In genomic region chr1:31062162-31062866, GRCh38 we compare ENCODE assay signal across 8 cellular contexts. TPM values are rescaled to one million over a fixed set of nuclear protein-coding genes. Genes with fewer than 3 reads are reported as not detected.
DNase-seq lines count a peak whose midpoint lies in the region; ATAC-seq and TF ChIP-seq lines count a peak whose summit lies in the region.
"Not testable (repeated sequence)": the region's sequence is repeated elsewhere in the genome, so short reads cannot be mapped to it uniquely, and the experiment has no call there.

No MANE protein-coding gene starts in this region.

- H3K4me3 ChIP-seq in CD8-positive, alpha-beta memory T cell (ENCODE audit: low read length): not testable (repeated sequence)
- H3K4me3 ChIP-seq in HUES6 (ENCODE audit: low read depth, low read length): peak overlapping the region; percentile 99
- peak overlapping the region; percentile 88 for H3K4me3 ChIP-seq in hepatocyte

- not testable (repeated sequence) for H2AFZ ChIP-seq in hepatocyte

- H3K27ac ChIP-seq in CD8-positive, alpha-beta memory T cell (ENCODE audit: low read depth, low read length): not testable (repeated sequence)
- 0 out of 2 replicates have a peak overlapping the region, but pooled peaks have one; percentile 5 for H3K27ac ChIP-seq in HUES6 (ENCODE audit: low read depth, low read length)
- H3K27ac ChIP-seq in hepatocyte: peak overlapping the region; percentile 100

- intact Hi-C loops in activated CD4-positive, alpha-beta T cell treated with anti-CD3 and anti-CD28 coated beads for 36 hours (cut with DNase I, micrococcal nuclease): loop anchor here (5.0 to 10.0 kb wide), 5 partner anchors 35 to 1828 kb away; partner anchors contain the start of genes ADGRB2 (in 1 of the 2), LAPTM5 (in 1 of the 2), MECR (in 1 of the 2) and PTPRU (in 1 of the 2)
- intact Hi-C loops in natural killer cell (cut with micrococcal nuclease): loop anchor here (10.0 kb wide), 2 partner anchors 48 to 88 kb away; no protein-coding TSS in a partner anchor

- peaks cover 59% of the 10 kb centered on the region for H3K4me1 ChIP-seq in CD8-positive, alpha-beta memory T cell (ENCODE audit: insufficient read depth, low read length)
- not testable (repeated sequence) for H3K4me1 ChIP-seq in HUES6 (ENCODE audit: control insufficient read depth, insufficient read depth, low read length)
- peaks cover 22% of the 10 kb centered on the region for H3K4me1 ChIP-seq in hepatocyte (ENCODE audit: insufficient read depth)

- WGBS in hepatocyte (ENCODE audit: low lambda C conversion rate, missing lambda C conversion rate): 54% methylated on average over 14 of the region's 14 CpGs

- ATAC-seq in activated CD4-positive, alpha-beta T cell treated with anti-CD3 and anti-CD28 coated beads for 36 hours; natural killer cell; stimulated activated naive B cell treated with anti-CD40 and anti-IgM and Interleukin-4, amounts not matched to agents 10 μg/mL and 1 μg/mL and 100 μg/mL, for 72 hours (replicated peaks): not testable (repeated sequence)

- H4K20me1 ChIP-seq in hepatocyte (ENCODE audit: insufficient read depth, poor library complexity, severe bottlenecking): peaks cover 68% of the 10 kb centered on the region

- H3K4me3 Mint-ChIP-seq in CD8-positive, alpha-beta memory T cell: peak overlapping the region; percentile 94 to 99 (median 97)
- H3K4me3 Mint-ChIP-seq in activated CD4-positive, alpha-beta T cell treated with anti-CD3 and anti-CD28 coated beads for 36 hours: peak overlapping the region; percentile 92
- H3K4me3 Mint-ChIP-seq in brain: peak overlapping the region; percentile 97 to 100 (median 99)
- peak overlapping the region; percentile 95 for H3K4me3 Mint-ChIP-seq in natural killer cell
- H3K4me3 Mint-ChIP-seq in stimulated activated naive B cell treated with anti-CD40 and anti-IgM and Interleukin-4, amounts not matched to agents 10 μg/mL and 1 μg/mL and 100 μg/mL, for 72 hours: peak overlapping the region; percentile 94 to 99

- peak overlapping the region; percentile 84 for H3K4me2 ChIP-seq in hepatocyte

- DNase-seq in CD8-positive, alpha-beta memory T cell; activated CD4-positive, alpha-beta T cell treated with anti-CD3 and anti-CD28 coated beads for 36 hours; natural killer cell; stimulated activated naive B cell treated with anti-CD40 and anti-IgM and Interleukin-4, amounts not matched to agents 10 μg/mL and 1 μg/mL and 100 μg/mL, for 72 hours: not testable (repeated sequence)
- DNase-seq in NCI-H510A (lab: John Stamatoyannopoulos, UW) (peak; percentile 40), hepatocyte (ENCODE audit: low spot score) (peak; percentile 51)

- peaks cover 10% of the 10 kb centered on the region for H3K36me3 ChIP-seq in CD8-positive, alpha-beta memory T cell (ENCODE audit: insufficient read depth, low read length)
- peaks cover 24% of the 10 kb centered on the region for H3K36me3 ChIP-seq in HUES6 (ENCODE audit: control insufficient read depth, insufficient read depth, low read length)
- not testable (repeated sequence) for H3K36me3 ChIP-seq in hepatocyte (replicated peaks; ENCODE audit: insufficient read depth, low read depth)

- peaks cover 49 to 71% (median 67%) of the 10 kb centered on the region in 3 donors for H3K4me1 Mint-ChIP-seq in CD8-positive, alpha-beta memory T cell
- peaks cover 47% of the 10 kb centered on the region for H3K4me1 Mint-ChIP-seq in activated CD4-positive, alpha-beta T cell treated with anti-CD3 and anti-CD28 coated beads for 36 hours
- H3K4me1 Mint-ChIP-seq in brain (peaks cover 66% of the 10 kb centered on the region), natural killer cell (peaks cover 63 to 65% of the 10 kb centered on the region in 2 donors)
- H3K4me1 Mint-ChIP-seq in stimulated activated naive B cell treated with anti-CD40 and anti-IgM and Interleukin-4, amounts not matched to agents 10 μg/mL and 1 μg/mL and 100 μg/mL, for 72 hours: peaks cover 10 to 41% of the 10 kb centered on the region in 2 donors

- H3K9me2 ChIP-seq in hepatocyte (replicated peaks; ENCODE audit: insufficient read depth): not testable (repeated sequence)

- H3K36me3 Mint-ChIP-seq in CD8-positive, alpha-beta memory T cell: peaks cover 4 to 45% (median 12%) of the 10 kb centered on the region in 3 donors
- peaks cover 49% of the 10 kb centered on the region for H3K36me3 Mint-ChIP-seq in activated CD4-positive, alpha-beta T cell treated with anti-CD3 and anti-CD28 coated beads for 36 hours (ENCODE audit: low read depth)
- peaks cover 42% of the 10 kb centered on the region for H3K36me3 Mint-ChIP-seq in brain
- not testable (repeated sequence) for H3K36me3 Mint-ChIP-seq in natural killer cell
- H3K36me3 Mint-ChIP-seq in stimulated activated naive B cell treated with anti-CD40 and anti-IgM and Interleukin-4, amounts not matched to agents 10 μg/mL and 1 μg/mL and 100 μg/mL, for 72 hours: peaks cover 34 to 37% of the 10 kb centered on the region in 2 donors

- H3K9ac ChIP-seq in HUES6 (ENCODE audit: low read length): not testable (repeated sequence)

- not testable (repeated sequence) for TF ChIP-seq CTCF in brain (conservative IDR thresholded peaks at IDR 0.05); hepatocyte (IDR thresholded peaks at IDR 0.05; ENCODE audit: poor library complexity); natural killer cell (IDR thresholded peaks at IDR 0.05)

- H3K27me3 Mint-ChIP-seq in CD8-positive, alpha-beta memory T cell; activated CD4-positive, alpha-beta T cell treated with anti-CD3 and anti-CD28 coated beads for 36 hours; brain; natural killer cell (ENCODE audit: low read depth in 2 of 2); stimulated activated naive B cell treated with anti-CD40 and anti-IgM and Interleukin-4, amounts not matched to agents 10 μg/mL and 1 μg/mL and 100 μg/mL, for 72 hours: not testable (repeated sequence)

- H3K9me3 ChIP-seq in CD8-positive, alpha-beta memory T cell (ENCODE audit: low read length); HUES6 (ENCODE audit: control insufficient read depth, insufficient read depth, low read depth, low read length); hepatocyte (ENCODE audit: low read depth): not testable (repeated sequence)

- POLR2A ChIA-PET in CD8-positive, alpha-beta memory T cell (lab: Charles Lee): interaction anchor here (0.6 kb wide), 1 partner anchor 638 kb away, joined by 5 read pairs; no protein-coding TSS in a partner anchor
- POLR2A ChIA-PET in activated CD4-positive, alpha-beta T cell treated with anti-CD3 and anti-CD28 coated beads for 36 hours (lab: Charles Lee): interaction anchor here (0.8 to 1.0 kb wide), 2 partner anchors 41 to 52 kb away, joined by 3 to 7 read pairs; no protein-coding TSS in a partner anchor

- CTCF ChIA-PET in CD8-positive, alpha-beta memory T cell (lab: Charles Lee): not testable (repeated sequence)
- CTCF ChIA-PET in activated CD4-positive, alpha-beta T cell treated with anti-CD3 and anti-CD28 coated beads for 36 hours (lab: Charles Lee): interaction anchor here (0.9 kb wide), 1 partner anchor 49 kb away, joined by 4 read pairs; no protein-coding TSS in a partner anchor

- not testable (repeated sequence) for H3K9me3 Mint-ChIP-seq in CD8-positive, alpha-beta memory T cell; activated CD4-positive, alpha-beta T cell treated with anti-CD3 and anti-CD28 coated beads for 36 hours (ENCODE audit: low read depth); brain; natural killer cell; stimulated activated naive B cell treated with anti-CD40 and anti-IgM and Interleukin-4, amounts not matched to agents 10 μg/mL and 1 μg/mL and 100 μg/mL, for 72 hours

- peaks cover 79% of the 10 kb centered on the region for H3K79me2 ChIP-seq in hepatocyte

- peak overlapping the region; percentile 59 to 100 (median 86) for H3K27ac Mint-ChIP-seq in CD8-positive, alpha-beta memory T cell
- H3K27ac Mint-ChIP-seq in activated CD4-positive, alpha-beta T cell treated with anti-CD3 and anti-CD28 coated beads for 36 hours: peak overlapping the region; percentile 83
- H3K27ac Mint-ChIP-seq in brain (peak overlapping the region in 4 of 5 experiments; percentile 15 to 100 (median 62)), natural killer cell (peak overlapping the region; percentile 96 to 98)
- H3K27ac Mint-ChIP-seq in stimulated activated naive B cell treated with anti-CD40 and anti-IgM and Interleukin-4, amounts not matched to agents 10 μg/mL and 1 μg/mL and 100 μg/mL, for 72 hours: not testable (repeated sequence)

- not testable (repeated sequence) for H3K27me3 ChIP-seq in CD8-positive, alpha-beta memory T cell (ENCODE audit: insufficient read depth, low read length, poor library complexity, severe bottlenecking); HUES6 (ENCODE audit: control insufficient read depth, insufficient read depth, low read length); hepatocyte

RNA-seq across cellular contexts. Expression of gene PUM1, which starts 3.2 kb away (rescaled TPM):
- total RNA-seq in CD8-positive, alpha-beta memory T cell: 100 to 1,000 TPM in 1 of 2 experiments, 10 to 100 TPM in 1; 99.8 to 113 TPM
- polyA plus RNA-seq in CD8-positive, alpha-beta memory T cell: 127 TPM
- total RNA-seq in activated CD4-positive, alpha-beta T cell treated with anti-CD3 and anti-CD28 coated beads for 36 hours: 10 to 100 TPM; 87.1 to 91.4 TPM
- polyA plus RNA-seq in brain (ENCODE audit: insufficient read depth, low read depth, low replicate concordance) (76.2 TPM), hepatocyte (63.2 and 68.6 TPM in 2 replicates)
- total RNA-seq in hepatocyte (97.4 and 98.9 TPM in 2 replicates), natural killer cell (100 to 1,000 TPM; 193 to 209 (median 202) TPM)
